17 cellular contexts compared by ENCODE assay signal in genomic region chr13:46636451-46636850, GRCh38.
DNase-seq lines count a peak whose midpoint lies in the region; ATAC-seq and TF ChIP-seq lines count a peak whose summit lies in the region.
"Had no signal": no experiment of that assay in that cellular context is flagged by ENCODE, and none has a peak within 500 bp of the region (broad histone marks: within the 10 kb centered on the region; RNA-seq: fewer than 3 reads in every experiment).

No MANE protein-coding gene starts in this region.

- no peak overlapping the region for H3K4me3 ChIP-seq in HEK293 (ENCODE audit: low read depth, low read length)
- no peak overlapping the region for H3K4me3 ChIP-seq in mesenchymal stem cell (ENCODE audit: insufficient read depth in 1 of 2, low read depth in 1 of 2, low read length in 2 of 2)
- H3K4me3 ChIP-seq in stomach smooth muscle (ENCODE audit: low read length in 2 of 2) = no peak overlapping the region
- H3K4me3 ChIP-seq: GM23338 had no signal

- H2BK12ac ChIP-seq in mesenchymal stem cell (ENCODE audit: low read length in 2 of 2) = no peak overlapping the region

- 0 out of 2 replicates have a peak, but pooled peaks cover 3% of the 10 kb centered on the region for H3K9me3 Mint-ChIP-seq in WTC11
- H3K9me3 Mint-ChIP-seq: CD8-positive, alpha-beta memory T cell had no signal

- H3K9me3 ChIP-seq in HEK293 (ENCODE audit: control insufficient read depth, insufficient read depth, low read depth, low read length) = no peaks in the 10 kb centered on the region
- H3K9me3 ChIP-seq in mesenchymal stem cell (ENCODE audit: control insufficient read depth, low read length) = no peaks in the 10 kb centered on the region
- no peaks in the 10 kb centered on the region for H3K9me3 ChIP-seq in stomach smooth muscle (ENCODE audit: control insufficient read depth in 2 of 2, low read length in 2 of 2)
- H3K9me3 ChIP-seq: BE2C had no signal

- no peak overlapping the region for H3K18ac ChIP-seq in mesenchymal stem cell (ENCODE audit: low read depth in 1 of 2, low read length in 2 of 2)

- CTCF ChIA-PET in HEK293 (lab: Yijun Ruan, JAX) (no interaction called here), WTC11 (lab: Charles Lee) (interaction anchor here (1.4 kb wide), 1 partner anchor 14 kb away, joined by 3 read pairs; no protein-coding TSS in a partner anchor)

- no peak overlapping the region for H2BK5ac ChIP-seq in mesenchymal stem cell (ENCODE audit: low read depth, low read length, poor library complexity, severe bottlenecking)

- H2BK15ac ChIP-seq in mesenchymal stem cell (ENCODE audit: low read depth, poor library complexity, severe bottlenecking) = no peak overlapping the region

- H3K27me3 Mint-ChIP-seq in WTC11 (ENCODE audit: low read depth) = no peaks in the 10 kb centered on the region
- H3K27me3 Mint-ChIP-seq: CD4-positive, CD25-positive, alpha-beta regulatory T cell had no signal

- DNase-seq in WTC11 (ENCODE audit: low spot score) (no peak), mesenchymal stem cell (no peak), H4 (ENCODE audit: low spot score) (no peak), NCI-H524 (lab: John Stamatoyannopoulos, UW) (no peak)
- DNase-seq in activated CD4-positive, alpha-beta T cell treated with anti-CD3 and anti-CD28 coated beads, Interleukin-2, amount 50 U/mL, for 4 hours = no peak
- DNase-seq: ACHN; BE2C; C1 segment of cervical spinal cord; CD4-positive, CD25-positive, alpha-beta regulatory T cell; CD8-positive, alpha-beta memory T cell; COR-L47; H7 had no signal

- 72% methylated on average over 2 of the region's 2 CpGs for WGBS in mesenchymal stem cell

- no peak overlapping the region for H3K4me3 Mint-ChIP-seq in WTC11
- H3K4me3 Mint-ChIP-seq: CD8-positive, alpha-beta memory T cell; GM23338 had no signal

- H4K8ac ChIP-seq in mesenchymal stem cell (ENCODE audit: low read length) = no peak overlapping the region

- H3K27ac ChIP-seq in HEK293 (ENCODE audit: extremely low read depth, low read depth, low read length) (no peak overlapping the region), mesenchymal stem cell (ENCODE audit: low read length, poor library complexity, severe bottlenecking) (no peak overlapping the region), stomach smooth muscle (ENCODE audit: low read length) (peak overlapping the region; percentile 19)
- H3K27ac ChIP-seq: HL-60 had no signal

- H3K36me3 ChIP-seq in HEK293 (ENCODE audit: control insufficient read depth in 2 of 2, insufficient read depth in 1 of 2, low read length in 2 of 2) = no peaks in the 10 kb centered on the region
- no peaks in the 10 kb centered on the region for H3K36me3 ChIP-seq in mesenchymal stem cell (ENCODE audit: control insufficient read depth in 1 of 2, insufficient read depth in 2 of 2, low read depth in 1 of 2, low read length in 2 of 2)
- H3K36me3 ChIP-seq in stomach smooth muscle (ENCODE audit: control insufficient read depth in 2 of 2, insufficient read depth in 2 of 2, low read length in 2 of 2) = no peaks in the 10 kb centered on the region
- H3K36me3 ChIP-seq: BE2C had no signal

- H3K4me2 ChIP-seq in mesenchymal stem cell (ENCODE audit: low read length, poor library complexity, severe bottlenecking) = no peak overlapping the region
- H3K4me2 ChIP-seq: GM23338 had no signal

- H3K4me1 Mint-ChIP-seq in WTC11 = peaks cover 41% of the 10 kb centered on the region

- TF ChIP-seq CTCF in HEK293 (tag by site-specific recombination; IDR thresholded peaks at IDR 0.05) (no peak), WTC11 (IDR thresholded peaks at IDR 0.05) (no peak)

- no peak overlapping the region for H2AFZ ChIP-seq in mesenchymal stem cell (ENCODE audit: low read depth, low read length)
- H2AFZ ChIP-seq: GM23338 had no signal

- no peaks in the 10 kb centered on the region for H3K27me3 ChIP-seq in mesenchymal stem cell (ENCODE audit: control insufficient read depth in 1 of 2, insufficient read depth in 1 of 2, low read length in 2 of 2)
- H3K27me3 ChIP-seq in stomach smooth muscle (ENCODE audit: control insufficient read depth in 1 of 2, insufficient read depth in 2 of 2, low read length in 2 of 2) = no peaks in the 10 kb centered on the region
- H3K27me3 ChIP-seq: BE2C had no signal

- POLR2A ChIA-PET in HEK293 (lab: Yijun Ruan, JAX) (no interaction called here), WTC11 (lab: Charles Lee) (no interaction called here)

- H3K14ac ChIP-seq in mesenchymal stem cell (ENCODE audit: low read length in 2 of 2) = no peak overlapping the region

- no peak overlapping the region for H2BK120ac ChIP-seq in mesenchymal stem cell (ENCODE audit: low read depth, low read length)

- no peak overlapping the region for H3K23ac ChIP-seq in mesenchymal stem cell (ENCODE audit: low read length in 2 of 2)

- H3K9ac ChIP-seq in mesenchymal stem cell (ENCODE audit: low read length) (no peak overlapping the region), stomach smooth muscle (ENCODE audit: low read length in 2 of 2) (no peak overlapping the region)

- no peak overlapping the region for H3K4ac ChIP-seq in mesenchymal stem cell (ENCODE audit: low read depth in 1 of 2, low read length in 2 of 2)

- peaks cover 8% of the 10 kb centered on the region for H3K79me1 ChIP-seq in mesenchymal stem cell (replicated peaks; ENCODE audit: low read length, poor library complexity, severe bottlenecking)

- ATAC-seq in WTC11 = no peak
- ATAC-seq: HCT116 had no signal

- peak overlapping the region; percentile 45 for H2AK5ac ChIP-seq in mesenchymal stem cell (ENCODE audit: low read length, severe bottlenecking)

- no peaks in the 10 kb centered on the region for H3K36me3 Mint-ChIP-seq in WTC11

- H4K91ac ChIP-seq in mesenchymal stem cell (ENCODE audit: low read length) = no peak overlapping the region

- H3K27ac Mint-ChIP-seq in WTC11 = peak overlapping the region; percentile 13; the same call in 1 of the 2 replicates
- H3K27ac Mint-ChIP-seq: GM23338 had no signal

- H3K4me1 ChIP-seq in HEK293 (ENCODE audit: control insufficient read depth, insufficient read depth, low read length) (peaks cover 6% of the 10 kb centered on the region; the same call in 1 of the 2 replicates), mesenchymal stem cell (ENCODE audit: control insufficient read depth, insufficient read depth, low read depth, low read length) (peaks cover 22% of the 10 kb centered on the region), stomach smooth muscle (ENCODE audit: control insufficient read depth, insufficient read depth, low read length) (peaks cover 30% of the 10 kb centered on the region)

TF ChIP-seq in HEK293, 187 proteins besides CTCF, POLR2A, EP300 and RAD21:
- TF ChIP-seq SCRT1 (tag by site-specific recombination; IDR thresholded peaks at IDR 0.05; ENCODE audit: borderline replicate concordance) (peak; percentile 95), ZNF324 (tag by site-specific recombination; IDR thresholded peaks at IDR 0.05) (no peak), ZNF658 (tag by site-specific recombination; IDR thresholded peaks at IDR 0.05) (no peak), ZNF274 (IDR thresholded peaks at IDR 0.05; ENCODE audit: low read length) (no peak), ZNF274 (tag by site-specific recombination; IDR thresholded peaks at IDR 0.05; ENCODE audit: borderline replicate concordance) (no peak), SCRT2 (tag by site-specific recombination; IDR thresholded peaks at IDR 0.05) (peak; percentile 97), ZBTB48 (tag by site-specific recombination; IDR thresholded peaks at IDR 0.05) (no peak), YY1 (tag by site-specific recombination; IDR thresholded peaks at IDR 0.05) (no peak), RBAK (tag by site-specific recombination; IDR thresholded peaks at IDR 0.05) (no peak), ZNF621 (tag by site-specific recombination; IDR thresholded peaks at IDR 0.05) (no peak), ZNF366 (tag by site-specific recombination; conservative IDR thresholded peaks at IDR 0.05) (no peak)

TF ChIP-seq in WTC11, 78 proteins besides CTCF, POLR2A, EP300 and RAD21 (continues in another document):
- TF ChIP-seq ATF6 (CRISPR knock-in tag; IDR thresholded peaks at IDR 0.05) (no peak), OVOL2 (CRISPR knock-in tag; IDR thresholded peaks at IDR 0.05; ENCODE audit: borderline replicate concordance) (no peak), SMAD3 (CRISPR knock-in tag; IDR thresholded peaks at IDR 0.05; ENCODE audit: borderline replicate concordance) (no peak), PRRX2 (CRISPR knock-in tag; IDR thresholded peaks at IDR 0.05) (no peak), TEAD1 (CRISPR knock-in tag; IDR thresholded peaks at IDR 0.05) (no peak), ZNF416 (CRISPR knock-in tag; IDR thresholded peaks at IDR 0.05) (no peak), ERG (CRISPR knock-in tag; IDR thresholded peaks at IDR 0.05) (no peak), JAZF1 (CRISPR knock-in tag; IDR thresholded peaks at IDR 0.05) (no peak), TCF7 (CRISPR knock-in tag; IDR thresholded peaks at IDR 0.05; ENCODE audit: low read depth) (no peak), CREM (CRISPR knock-in tag; IDR thresholded peaks at IDR 0.05) (no peak), IRF2 (CRISPR knock-in tag; IDR thresholded peaks at IDR 0.05; ENCODE audit: borderline replicate concordance, low read depth) (no peak)
